In genomic region chr20:49634116-49634515, GRCh38 we compare ENCODE assay signal across 1 cellular context.
TF ChIP-seq lines count a peak whose summit lies in the region.

No MANE protein-coding gene starts in this region.

TF ChIP-seq in WTC11, 78 proteins besides CTCF, POLR2A, EP300 and RAD21 (continued from another document):
- TF ChIP-seq PRDM15 (CRISPR knock-in tag; IDR thresholded peaks at IDR 0.05): no peak
- TF ChIP-seq CBFB (CRISPR knock-in tag; IDR thresholded peaks at IDR 0.05; ENCODE audit: low read depth): no peak
- no peak for TF ChIP-seq ZNF121 (CRISPR knock-in tag; IDR thresholded peaks at IDR 0.05)
- TF ChIP-seq FOXP4 (CRISPR knock-in tag; IDR thresholded peaks at IDR 0.05): no peak
- TF ChIP-seq KAT7 (CRISPR knock-in tag; IDR thresholded peaks at IDR 0.05; ENCODE audit: borderline replicate concordance): no peak
- TF ChIP-seq MYBL2 (CRISPR knock-in tag; IDR thresholded peaks at IDR 0.05): no peak
- TF ChIP-seq ZNF263 (CRISPR knock-in tag; IDR thresholded peaks at IDR 0.05; ENCODE audit: low read depth): no peak
- no peak for TF ChIP-seq NFATC4 (CRISPR knock-in tag; IDR thresholded peaks at IDR 0.05)
- no peak for TF ChIP-seq ZNF425 (CRISPR knock-in tag; conservative IDR thresholded peaks at IDR 0.05)
- no peak for TF ChIP-seq CREM (CRISPR knock-in tag; IDR thresholded peaks at IDR 0.05)
- TF ChIP-seq ERG (CRISPR knock-in tag; IDR thresholded peaks at IDR 0.05): no peak
- TF ChIP-seq USF2 (CRISPR knock-in tag; IDR thresholded peaks at IDR 0.05): no peak
- TF ChIP-seq ZNF232 (CRISPR knock-in tag; IDR thresholded peaks at IDR 0.05): no peak
